ENCODE assay signal across 13 cellular contexts in the genomic region with DNA sequence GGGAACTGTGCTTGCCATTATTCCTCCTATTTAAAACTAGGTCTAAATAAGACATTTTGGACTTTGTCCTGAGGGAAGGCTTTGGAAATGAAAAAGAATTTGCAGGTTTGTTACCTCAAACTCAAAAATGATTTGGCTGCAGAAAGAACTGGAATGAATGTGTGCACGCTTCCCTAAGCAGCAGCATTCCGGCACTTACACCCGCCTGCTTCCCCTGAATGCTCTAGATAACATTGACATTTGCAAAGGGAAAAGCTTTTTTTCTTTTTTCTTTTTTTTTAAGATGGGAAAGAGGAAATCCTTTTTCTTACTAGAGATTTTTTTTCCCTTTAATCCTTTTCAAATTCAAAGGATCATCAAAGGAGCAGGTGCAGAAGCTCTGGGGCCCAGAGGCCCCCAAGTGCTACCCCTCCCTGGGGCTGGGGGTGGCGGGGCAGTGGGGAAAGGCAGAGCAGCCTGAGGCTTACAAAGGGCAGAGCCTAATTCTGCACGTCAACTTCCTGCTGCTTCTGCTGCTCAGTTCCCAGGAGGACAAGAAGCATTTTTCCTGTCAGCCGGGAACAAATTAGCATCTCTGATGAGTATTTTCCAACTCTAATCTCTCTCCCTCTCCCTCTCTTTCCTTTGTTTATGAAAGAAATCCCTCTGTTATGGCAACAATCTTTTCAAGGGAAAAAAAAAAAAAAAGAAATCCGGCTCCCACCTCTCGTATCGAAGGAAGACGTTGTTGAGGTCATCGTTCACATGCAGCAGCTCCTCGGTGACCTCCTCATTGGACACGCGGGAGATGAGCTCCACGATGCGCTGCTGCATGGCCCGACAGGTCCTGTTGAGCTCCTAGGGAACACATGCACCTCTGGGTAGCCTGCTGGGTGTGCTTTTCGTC. TPM values are rescaled to one million over a fixed set of nuclear protein-coding genes. Genes with fewer than 3 reads are reported as not detected.
DNase-seq lines count a peak whose midpoint lies in the region; ATAC-seq and TF ChIP-seq lines count a peak whose summit lies in the region.
"Had no signal": no experiment of that assay in that cellular context is flagged by ENCODE, and none has a peak within 500 bp of the region (broad histone marks: within the 10 kb centered on the region; RNA-seq: fewer than 3 reads in every experiment).

No MANE protein-coding gene starts in this region.

- intact Hi-C loops in right cardiac atrium (cut with DNase I), result no loop called here
- intact Hi-C loops in ovary (cut with DNase I), result loop anchor here in 2 of 4 donors (5.0 to 10.0 kb wide), 3 partner anchors 46 to 187 kb away; a partner anchor contains a TSS

- peaks cover 0 to under 1% of the 10 kb centered on the region in 2 donors for H3K4me1 Mint-ChIP-seq in effector memory CD8-positive, alpha-beta T cell (ENCODE audit: low read depth in 2 of 2)

- H3K4me1 ChIP-seq in right cardiac atrium (ENCODE audit: control insufficient read depth, insufficient read depth, low read length) (peaks cover 8% of the 10 kb centered on the region), ovary (ENCODE audit: insufficient read depth) (peaks cover 10% of the 10 kb centered on the region), BE2C (peaks cover 9% of the 10 kb centered on the region)

- WGBS in right cardiac atrium, result 24% methylated on average over 18 of the region's 18 CpGs
- WGBS in ovary, 3 donors, result 4 to 18% (median 7%) methylated on average over 18 of the region's 18 CpGs

- peak overlapping the region in 1 of 2 donors; percentile 3 for H3K27ac Mint-ChIP-seq in effector memory CD8-positive, alpha-beta T cell

- H3K36me3 Mint-ChIP-seq in effector memory CD8-positive, alpha-beta T cell (ENCODE audit: insufficient read depth), result peaks cover 4% of the 10 kb centered on the region

- H3K27me3 ChIP-seq in right cardiac atrium (ENCODE audit: control insufficient read depth, insufficient read depth), result no peaks in the 10 kb centered on the region
- no peaks in the 10 kb centered on the region for H3K27me3 ChIP-seq in ovary
- no peaks in the 10 kb centered on the region for H3K27me3 ChIP-seq in BE2C

- ATAC-seq in right cardiac atrium, result peak; percentile 77 to 91
- no peak for ATAC-seq in effector memory CD8-positive, alpha-beta T cell (replicated peaks)
- no peak for ATAC-seq in activated CD4-positive, CD25-positive, alpha-beta regulatory T cell treated with anti-CD3 and anti-CD28 coated beads, Interleukin-2, amount 50 U/mL, for 24 hours

- H3K4me3 ChIP-seq in choroid plexus epithelial cell (ENCODE audit: low read depth, low read length) (no peak overlapping the region), right cardiac atrium (ENCODE audit: low read length) (no peak overlapping the region), ovary (no peak overlapping the region), BE2C (ENCODE audit: low read depth, low read length) (no peak overlapping the region)
- H3K4me3 ChIP-seq: skin epidermis had no signal

- TF ChIP-seq CTCF in choroid plexus epithelial cell (conservative IDR thresholded peaks at IDR 0.05; ENCODE audit: low read depth, low read length) (no peak), ovary (IDR thresholded peaks at IDR 0.05) (no peak), BE2C (IDR thresholded peaks at IDR 0.05; ENCODE audit: low read depth, low read length) (no peak)

- TF ChIP-seq EP300 in ovary (IDR thresholded peaks at IDR 0.05), result peak; percentile 33

- H3K27ac ChIP-seq in right cardiac atrium (ENCODE audit: low read length) (peak overlapping the region; percentile 32), ovary (peak overlapping the region in 1 of 2 donors; percentile 6)

- H3K36me3 ChIP-seq in ovary (no peaks in the 10 kb centered on the region), BE2C (no peaks in the 10 kb centered on the region)

- no peaks in the 10 kb centered on the region for H3K27me3 Mint-ChIP-seq in effector memory CD8-positive, alpha-beta T cell

- no peak for TF ChIP-seq POLR2A in ovary (IDR thresholded peaks at IDR 0.05)

- DNase-seq in COLO829 (ENCODE audit: low spot score) (peak; percentile 35), choroid plexus epithelial cell (ENCODE audit: low read depth) (peak; percentile 49), right cardiac atrium (peak; percentile 55 to 76 (median 74)), ovary (peak in 4 of 5 donors; percentile 50 to 74 (median 69)), BE2C (no peak), middle frontal gyrus (ENCODE audit: extremely low spot score, low spot score) (no peak)
- no peak for DNase-seq in effector memory CD8-positive, alpha-beta T cell
- DNase-seq: activated CD4-positive, alpha-beta T cell treated with anti-CD3 and anti-CD28 coated beads for 1 hour; activated gamma-delta T cell; kidney glomerular epithelial cell; NCI-H2081 treated with DMSO at 0.1 percent for 48 hours had no signal

- no peaks in the 10 kb centered on the region for H3K9me3 Mint-ChIP-seq in effector memory CD8-positive, alpha-beta T cell

- H3K4me3 Mint-ChIP-seq in effector memory CD8-positive, alpha-beta T cell, result no peak overlapping the region

- H3K9me3 ChIP-seq in right cardiac atrium (ENCODE audit: control insufficient read depth, low read length), result no peaks in the 10 kb centered on the region
- no peaks in the 10 kb centered on the region for H3K9me3 ChIP-seq in ovary
- H3K9me3 ChIP-seq in BE2C, result no peaks in the 10 kb centered on the region

RNA-seq across cellular contexts. Expression of a gene that starts 32.1 kb away (rescaled TPM):
- 10 to 100 TPM; 28.7 to 41.6 (median 36.2) TPM for total RNA-seq in right cardiac atrium
- 45.7 TPM for polyA plus RNA-seq in right cardiac atrium
- total RNA-seq in ovary, result 100 to 1,000 TPM in 3 of 7 donors, 10 to 100 TPM in 4; 30.3 to 190 (median 97.4) TPM
- polyA plus RNA-seq in ovary, result 10 to 100 TPM; 24.3 to 44.3 TPM
- polyA plus RNA-seq in BE2C (2012; ENCODE audit: insufficient read depth, insufficient read length, low read depth), result 73.2 TPM

Comparison
In these comparisons a context has a peak if more than half of its experiments do, and no peak if none do; other contexts are left out.
1. DNase-seq: peak in COLO829 (single experiment), choroid plexus epithelial cell (single experiment), right cardiac atrium (3 of 3) and ovary (4 of 5); none in BE2C (single experiment), effector memory CD8-positive, alpha-beta T cell (0 of 3) and middle frontal gyrus (single experiment).
2. ATAC-seq: peak in right cardiac atrium (2 of 2); none in effector memory CD8-positive, alpha-beta T cell (single experiment) and activated CD4-positive, CD25-positive, alpha-beta regulatory T cell treated with anti-CD3 and anti-CD28 coated beads, Interleukin-2, amount 50 U/mL, for 24 hours (0 of 2).